ENCODE assay signal across 2 cellular contexts in the genomic region with DNA sequence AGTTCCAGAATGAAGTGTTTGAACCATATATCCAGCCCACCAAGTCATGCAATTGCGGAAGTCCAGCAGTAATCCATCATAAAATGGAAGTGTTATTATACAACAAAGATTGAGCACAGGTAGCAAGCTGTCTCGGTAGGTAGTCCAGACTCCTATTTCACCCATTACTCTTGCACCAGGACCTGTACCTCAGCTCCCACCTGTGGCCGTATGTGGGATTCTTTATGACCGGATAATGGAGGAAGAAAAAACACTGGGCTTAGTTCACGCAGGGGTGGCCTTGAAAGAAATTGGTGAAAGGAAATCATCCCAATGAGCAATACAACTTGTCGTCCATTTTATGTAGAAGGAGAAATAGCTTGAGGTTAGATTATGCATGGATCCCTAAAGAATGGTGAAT.
TF ChIP-seq lines count a peak whose summit lies in the region.

No MANE protein-coding gene starts in this region.

TF ChIP-seq in liver, 16 proteins besides CTCF, POLR2A, EP300 and RAD21:
- TF ChIP-seq, protein P1, sequence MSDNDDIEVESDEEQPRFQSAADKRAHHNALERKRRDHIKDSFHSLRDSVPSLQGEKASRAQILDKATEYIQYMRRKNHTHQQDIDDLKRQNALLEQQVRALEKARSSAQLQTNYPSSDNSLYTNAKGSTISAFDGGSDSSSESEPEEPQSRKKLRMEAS (IDR thresholded peaks at IDR 0.05) = no peak
- TF ChIP-seq RXRA (IDR thresholded peaks at IDR 0.05) = no peak
- TF ChIP-seq, protein P2, sequence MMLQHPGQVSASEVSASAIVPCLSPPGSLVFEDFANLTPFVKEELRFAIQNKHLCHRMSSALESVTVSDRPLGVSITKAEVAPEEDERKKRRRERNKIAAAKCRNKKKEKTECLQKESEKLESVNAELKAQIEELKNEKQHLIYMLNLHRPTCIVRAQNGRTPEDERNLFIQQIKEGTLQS (IDR thresholded peaks at IDR 0.05) = no peak
- no peak for TF ChIP-seq GABPA (IDR thresholded peaks at IDR 0.05 in 1 of 2, conservative IDR thresholded peaks at IDR 0.05 in 1 of 2)
- TF ChIP-seq ZBTB33 (IDR thresholded peaks at IDR 0.05) = no peak
- no peak for TF ChIP-seq REST (IDR thresholded peaks at IDR 0.05)
- no peak for TF ChIP-seq FOXA2 (IDR thresholded peaks at IDR 0.05)
- TF ChIP-seq YY1 (IDR thresholded peaks at IDR 0.05) = no peak
- TF ChIP-seq FOXA1 (IDR thresholded peaks at IDR 0.05) = no peak
- no peak for TF ChIP-seq TAF1 (conservative IDR thresholded peaks at IDR 0.05)
- no peak for TF ChIP-seq NR2F2 (IDR thresholded peaks at IDR 0.05)
- no peak for TF ChIP-seq HNF4G (IDR thresholded peaks at IDR 0.05)
- no peak for TF ChIP-seq SP1 (IDR thresholded peaks at IDR 0.05)
- TF ChIP-seq EGR1 (IDR thresholded peaks at IDR 0.05; ENCODE audit: low read depth in 2 of 2) = no peak
- no peak for TF ChIP-seq HNF4A (conservative IDR thresholded peaks at IDR 0.05)

TF ChIP-seq in HepG2, 621 proteins besides CTCF, POLR2A, EP300 and RAD21:
- no peak for TF ChIP-seq SKIL (CRISPR knock-in tag; IDR thresholded peaks at IDR 0.05; ENCODE audit: borderline replicate concordance)
- TF ChIP-seq POGK (CRISPR knock-in tag; conservative IDR thresholded peaks at IDR 0.05) = no peak
- no peak for TF ChIP-seq STAG1 (CRISPR knock-in tag; IDR thresholded peaks at IDR 0.05)
- no peak for TF ChIP-seq FOXJ3 (CRISPR knock-in tag; IDR thresholded peaks at IDR 0.05; ENCODE audit: borderline replicate concordance)
- TF ChIP-seq ZFP41 (CRISPR knock-in tag; IDR thresholded peaks at IDR 0.05; ENCODE audit: borderline replicate concordance) = no peak
- TF ChIP-seq HNRNPLL (IDR thresholded peaks at IDR 0.05; ENCODE audit: low read depth, low read length, poor library complexity, severe bottlenecking) = no peak
- TF ChIP-seq HOXA7 (CRISPR knock-in tag; IDR thresholded peaks at IDR 0.05) = no peak
- TF ChIP-seq ZNF513 (CRISPR knock-in tag; conservative IDR thresholded peaks at IDR 0.05) = no peak
- TF ChIP-seq YEATS4 (CRISPR knock-in tag; IDR thresholded peaks at IDR 0.05; ENCODE audit: borderline replicate concordance) = no peak
- no peak for TF ChIP-seq HCFC1 (IDR thresholded peaks at IDR 0.05; ENCODE audit: low read depth, low read length)
- no peak for TF ChIP-seq SKI (IDR thresholded peaks at IDR 0.05; ENCODE audit: partially characterized antibody)
- TF ChIP-seq ZNF121 (CRISPR knock-in tag; IDR thresholded peaks at IDR 0.05) = no peak
- no peak for TF ChIP-seq ZNF883 (CRISPR knock-in tag; IDR thresholded peaks at IDR 0.05; ENCODE audit: not compliant biosample characterization)
- TF ChIP-seq ZNF446 (CRISPR knock-in tag; IDR thresholded peaks at IDR 0.05) = no peak
- TF ChIP-seq JARID2 (CRISPR knock-in tag; IDR thresholded peaks at IDR 0.05; ENCODE audit: insufficient replicate concordance) = no peak
- TF ChIP-seq TCF7L2 (IDR thresholded peaks at IDR 0.05; ENCODE audit: low read depth, low read length) = no peak
- TF ChIP-seq ZMYM4 (CRISPR knock-in tag; IDR thresholded peaks at IDR 0.05) = no peak
- TF ChIP-seq RBM22 (optimal IDR thresholded peaks at IDR 0.05; ENCODE audit: low read length) = no peak
- TF ChIP-seq ZNF17 (CRISPR knock-in tag; IDR thresholded peaks at IDR 0.05) = no peak
